Comparison of ENCODE assay signal across 33 cellular contexts in the genomic region with DNA sequence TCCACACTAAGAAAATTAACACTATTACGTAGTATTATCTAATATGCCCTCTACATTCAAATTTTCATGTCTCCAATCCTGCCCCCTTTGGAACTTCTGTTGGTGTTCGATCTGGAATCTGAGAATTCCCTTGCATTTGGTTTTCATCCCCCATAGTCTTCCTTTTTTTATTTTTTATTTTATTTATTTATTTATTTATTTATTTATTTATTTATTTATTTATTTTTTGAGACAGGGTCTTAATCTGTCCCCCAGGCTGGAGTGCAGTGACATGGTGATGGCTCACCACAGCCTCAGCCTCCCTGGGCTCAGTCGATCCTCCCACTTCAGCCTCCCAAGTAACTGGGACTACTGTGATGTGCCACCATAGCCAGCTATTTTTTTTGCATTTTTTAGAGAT.
"Had no signal": no experiment of that assay in that cellular context is flagged by ENCODE, and none has a peak within 500 bp of the region (broad histone marks: within the 10 kb centered on the region; RNA-seq: fewer than 3 reads in every experiment).

No MANE protein-coding gene starts in this region.

- H3K4me3 Mint-ChIP-seq: activated CD4-positive, alpha-beta memory T cell treated with anti-CD3 and anti-CD28 coated beads, Interleukin-2, amount 10 ng/mL, durations not matched to agents 7 days and 5 days; activated CD4-positive, alpha-beta T cell treated with anti-CD3 and anti-CD28 coated beads for 36 hours; activated CD4-positive, alpha-beta T cell treated with anti-CD3 and anti-CD28 coated beads, Interleukin-2, amount 10 ng/mL, durations not matched to agents 7 days and 5 days; activated CD8-positive, alpha-beta memory T cell treated with anti-CD3 and anti-CD28 coated beads, Interleukin-2, amount 10 ng/mL, durations not matched to agents 7 days and 5 days; activated CD8-positive, alpha-beta T cell treated with anti-CD3 and anti-CD28 coated beads, Interleukin-2, amount 10 ng/mL, durations not matched to agents 7 days and 5 days; activated naive CD4-positive, alpha-beta T cell treated with anti-CD3 and anti-CD28 coated beads, Interleukin-2, amount 10 ng/mL, durations not matched to agents 7 days and 5 days; activated naive CD4-positive, alpha-beta T cell treated with anti-CD3 and anti-CD28 coated beads, Interleukin-2, amount 50 U/mL, for 24 hours; activated naive CD8-positive, alpha-beta T cell; activated naive CD8-positive, alpha-beta T cell treated with anti-CD3 and anti-CD28 coated beads, Interleukin-2, amount 10 ng/mL, durations not matched to agents 7 days and 5 days; activated naive CD8-positive, alpha-beta T cell treated with anti-CD3 and anti-CD28 coated beads, Interleukin-2, amount 50 U/mL, for 24 hours; activated T-cell treated with anti-CD3 and anti-CD28 coated beads, Interleukin-2, amount 50 U/mL, for 4 hours; brain; central memory CD8-positive, alpha-beta T cell; T-helper 1 cell treated with Interleukin-12 subunit alpha and Interleukin-12 subunit beta and Interleukin-4 antibody, amounts not matched to agents 30 μg/mL and 1 μg/mL, for 36 hours; T-helper 2 cell treated with Interferon-gamma antibody and Interleukin-4, amounts not matched to agents 5 μg/mL and 100 μg/mL, for 36 hours had no signal

- DNase-seq: activated CD4-positive, alpha-beta memory T cell treated with anti-CD3 and anti-CD28 coated beads, Interleukin-2, amount 10 ng/mL, durations not matched to agents 7 days and 5 days; activated CD4-positive, alpha-beta T cell treated with anti-CD3 and anti-CD28 coated beads for 1 hour; activated CD4-positive, alpha-beta T cell treated with anti-CD3 and anti-CD28 coated beads for 36 hours; activated CD4-positive, alpha-beta T cell treated with anti-CD3 and anti-CD28 coated beads for 48 hours; activated CD4-positive, alpha-beta T cell treated with anti-CD3 and anti-CD28 coated beads, Interleukin-2, amount 10 ng/mL, durations not matched to agents 7 days and 5 days; activated CD4-positive, alpha-beta T cell treated with anti-CD3 and anti-CD28 coated beads, Interleukin-2, amount 50 U/mL, for 48 hours; activated CD4-positive, CD25-positive, alpha-beta regulatory T cell; activated CD8-positive, alpha-beta memory T cell treated with anti-CD3 and anti-CD28 coated beads for 24 hours; activated CD8-positive, alpha-beta memory T cell treated with anti-CD3 and anti-CD28 coated beads, Interleukin-2, amount 10 ng/mL, durations not matched to agents 7 days and 5 days; activated CD8-positive, alpha-beta memory T cell treated with anti-CD3 and anti-CD28 coated beads, Interleukin-2, amount 50 U/mL, for 48 hours; activated CD8-positive, alpha-beta T cell treated with anti-CD3 and anti-CD28 coated beads, Interleukin-2, amount 10 ng/mL, durations not matched to agents 7 days and 5 days; activated effector memory CD4-positive, alpha-beta T cell treated with Interleukin-2 at 50 U/mL for 16 hours; activated gamma-delta T cell; activated naive CD4-positive, alpha-beta T cell treated with anti-CD3 and anti-CD28 coated beads, Interleukin-2, amount 10 ng/mL, durations not matched to agents 7 days and 5 days; activated naive CD4-positive, alpha-beta T cell treated with Interleukin-2 at 50 U/mL for 16 hours; activated naive CD8-positive, alpha-beta T cell treated with anti-CD3 and anti-CD28 coated beads, Interleukin-2, amount 10 ng/mL, durations not matched to agents 7 days and 5 days; activated naive CD8-positive, alpha-beta T cell treated with anti-CD3 and anti-CD28 coated beads, Interleukin-2, amount 50 U/mL, for 24 hours; activated T-cell treated with anti-CD3 and anti-CD28 coated beads, Interleukin-2, amount 50 U/mL, for 4 hours; amygdala; anterior cingulate cortex; caudate nucleus; cerebellar nuclear complex; T-helper 1 cell; T-helper 2 cell; T-helper 9 cell had no signal

- H3K9me3 Mint-ChIP-seq: activated naive CD4-positive, alpha-beta T cell treated with anti-CD3 and anti-CD28 coated beads, Interleukin-2, amount 10 ng/mL, durations not matched to agents 7 days and 5 days; activated naive CD4-positive, alpha-beta T cell treated with anti-CD3 and anti-CD28 coated beads, Interleukin-2, amount 50 U/mL, for 24 hours; activated naive CD8-positive, alpha-beta T cell treated with anti-CD3 and anti-CD28 coated beads, Interleukin-2, amount 10 ng/mL, durations not matched to agents 7 days and 5 days; activated naive CD8-positive, alpha-beta T cell treated with anti-CD3 and anti-CD28 coated beads, Interleukin-2, amount 50 U/mL, for 24 hours; activated T-cell treated with anti-CD3 and anti-CD28 coated beads, Interleukin-2, amount 50 U/mL, for 4 hours; activated T-helper 2 cell treated with anti-CD3 and anti-CD28 coated beads, Interferon-gamma antibody, Interleukin-2, Interleukin-4, amounts not matched to agents 10 μg/mL and 5 μg/mL and 100 μg/mL, durations not matched to agents 14 hours and 24 hours and 36 hours; central memory CD8-positive, alpha-beta T cell; T-helper 2 cell treated with Interferon-gamma antibody and Interleukin-4, amounts not matched to agents 5 μg/mL and 100 μg/mL, for 36 hours had no signal

- H3K27me3 Mint-ChIP-seq: activated CD4-positive, alpha-beta memory T cell treated with anti-CD3 and anti-CD28 coated beads, Interleukin-2, amount 10 ng/mL, durations not matched to agents 7 days and 5 days; activated CD4-positive, alpha-beta T cell treated with anti-CD3 and anti-CD28 coated beads for 36 hours; activated CD4-positive, alpha-beta T cell treated with anti-CD3 and anti-CD28 coated beads, Interleukin-2, amount 10 ng/mL, durations not matched to agents 7 days and 5 days; activated CD8-positive, alpha-beta memory T cell treated with anti-CD3 and anti-CD28 coated beads, Interleukin-2, amount 10 ng/mL, durations not matched to agents 7 days and 5 days; activated naive CD4-positive, alpha-beta T cell treated with anti-CD3 and anti-CD28 coated beads, Interleukin-2, amount 10 ng/mL, durations not matched to agents 7 days and 5 days; activated naive CD4-positive, alpha-beta T cell treated with anti-CD3 and anti-CD28 coated beads, Interleukin-2, amount 50 U/mL, for 24 hours; activated naive CD8-positive, alpha-beta T cell; activated naive CD8-positive, alpha-beta T cell treated with anti-CD3 and anti-CD28 coated beads, Interleukin-2, amount 10 ng/mL, durations not matched to agents 7 days and 5 days; activated naive CD8-positive, alpha-beta T cell treated with anti-CD3 and anti-CD28 coated beads, Interleukin-2, amount 50 U/mL, for 24 hours; central memory CD8-positive, alpha-beta T cell had no signal

- H3K4me1 Mint-ChIP-seq: activated naive CD4-positive, alpha-beta T cell treated with anti-CD3 and anti-CD28 coated beads, Interleukin-2, amount 10 ng/mL, durations not matched to agents 7 days and 5 days; activated naive CD4-positive, alpha-beta T cell treated with anti-CD3 and anti-CD28 coated beads, Interleukin-2, amount 50 U/mL, for 24 hours; central memory CD8-positive, alpha-beta T cell had no signal

- H3K27ac Mint-ChIP-seq: activated CD4-positive, alpha-beta memory T cell treated with anti-CD3 and anti-CD28 coated beads, Interleukin-2, amount 10 ng/mL, durations not matched to agents 7 days and 5 days; activated CD4-positive, alpha-beta T cell treated with anti-CD3 and anti-CD28 coated beads, Interleukin-2, amount 10 ng/mL, durations not matched to agents 7 days and 5 days; activated CD8-positive, alpha-beta memory T cell treated with anti-CD3 and anti-CD28 coated beads, Interleukin-2, amount 10 ng/mL, durations not matched to agents 7 days and 5 days; activated CD8-positive, alpha-beta T cell treated with anti-CD3 and anti-CD28 coated beads, Interleukin-2, amount 10 ng/mL, durations not matched to agents 7 days and 5 days; activated naive CD4-positive, alpha-beta T cell treated with anti-CD3 and anti-CD28 coated beads, Interleukin-2, amount 10 ng/mL, durations not matched to agents 7 days and 5 days; activated naive CD4-positive, alpha-beta T cell treated with anti-CD3 and anti-CD28 coated beads, Interleukin-2, amount 50 U/mL, for 24 hours; activated naive CD8-positive, alpha-beta T cell; activated naive CD8-positive, alpha-beta T cell treated with anti-CD3 and anti-CD28 coated beads, Interleukin-2, amount 10 ng/mL, durations not matched to agents 7 days and 5 days; activated naive CD8-positive, alpha-beta T cell treated with anti-CD3 and anti-CD28 coated beads, Interleukin-2, amount 50 U/mL, for 24 hours; activated T-helper 2 cell treated with anti-CD3 and anti-CD28 coated beads, Interferon-gamma antibody, Interleukin-2, Interleukin-4, amounts not matched to agents 10 μg/mL and 5 μg/mL and 100 μg/mL, durations not matched to agents 14 hours and 24 hours and 36 hours; brain; T-helper 1 cell treated with Interleukin-12 subunit alpha and Interleukin-12 subunit beta and Interleukin-4 antibody, amounts not matched to agents 30 μg/mL and 1 μg/mL, for 36 hours; T-helper 2 cell treated with Interferon-gamma antibody and Interleukin-4, amounts not matched to agents 5 μg/mL and 100 μg/mL, for 36 hours had no signal

- ATAC-seq: activated CD4-positive, alpha-beta T cell treated with anti-CD3 and anti-CD28 coated beads for 36 hours; activated CD4-positive, CD25-positive, alpha-beta regulatory T cell treated with anti-CD3 and anti-CD28 coated beads, Interleukin-2, amount 50 U/mL, for 24 hours; activated CD8-positive, alpha-beta memory T cell treated with anti-CD3 and anti-CD28 coated beads, Interleukin-2, amount 10 ng/mL, durations not matched to agents 7 days and 5 days; activated CD8-positive, alpha-beta T cell treated with anti-CD3 and anti-CD28 coated beads, Interleukin-2, amount 10 ng/mL, durations not matched to agents 7 days and 5 days; activated naive CD8-positive, alpha-beta T cell treated with anti-CD3 and anti-CD28 coated beads, Interleukin-2, amount 50 U/mL, for 24 hours; activated T-cell treated with anti-CD3 and anti-CD28 coated beads, Interleukin-2, amount 50 U/mL, for 4 hours had no signal

- H3K36me3 Mint-ChIP-seq: activated naive CD4-positive, alpha-beta T cell treated with anti-CD3 and anti-CD28 coated beads, Interleukin-2, amount 50 U/mL, for 24 hours; activated naive CD8-positive, alpha-beta T cell; activated naive CD8-positive, alpha-beta T cell treated with anti-CD3 and anti-CD28 coated beads, Interleukin-2, amount 10 ng/mL, durations not matched to agents 7 days and 5 days; brain had no signal
